In the genomic region with DNA sequence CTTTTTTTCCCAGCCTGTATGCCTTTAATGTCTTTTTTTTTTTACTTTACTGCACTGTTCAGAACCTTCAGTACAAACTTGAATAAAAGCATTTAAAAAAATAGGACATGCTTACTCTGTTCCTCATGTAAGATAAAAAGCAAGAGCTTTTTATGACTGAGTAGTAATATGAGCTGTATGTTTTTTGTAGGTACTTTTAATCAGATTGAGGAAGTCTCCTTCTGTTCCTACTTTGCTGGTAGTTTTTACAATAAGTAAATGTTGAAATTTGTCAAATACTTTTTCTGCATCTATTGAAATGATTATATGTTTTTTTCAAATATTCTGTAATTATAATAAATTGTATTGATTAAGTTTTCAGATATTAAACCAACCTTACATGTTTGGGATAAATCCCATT, we compare ENCODE assay signal across 11 cellular contexts.
"Had no signal": no experiment of that assay in that cellular context is flagged by ENCODE, and none has a peak within 500 bp of the region (broad histone marks: within the 10 kb centered on the region; RNA-seq: fewer than 3 reads in every experiment).

No MANE protein-coding gene starts in this region.

- H3K27ac Mint-ChIP-seq: activated naive CD4-positive, alpha-beta T cell treated with anti-CD3 and anti-CD28 coated beads for 36 hours; endodermal cell; nephron had no signal

- H3K9me3 ChIP-seq: tibial nerve, uterus had no signal

- H3K4me3 Mint-ChIP-seq: activated naive CD4-positive, alpha-beta T cell treated with anti-CD3 and anti-CD28 coated beads for 36 hours; endodermal cell; nephron; T-cell had no signal

- H3K27ac ChIP-seq: tibial nerve, uterus had no signal

- H3K27me3 ChIP-seq: tibial nerve, uterus had no signal

- DNase-seq: activated CD4-positive, alpha-beta T cell treated with anti-CD3 and anti-CD28 coated beads for 48 hours; activated naive CD4-positive, alpha-beta T cell treated with anti-CD3 and anti-CD28 coated beads for 36 hours; endodermal cell; nucleus accumbens; stimulated activated CD4-positive, alpha-beta T cell treated with anti-CD3 and anti-CD28 coated beads, Interleukin-15, amount 100 ng/mL, for 24 hours; stimulated activated CD4-positive, alpha-beta T cell treated with anti-CD3 and anti-CD28 coated beads, Interleukin-4, amount 100 ng/mL, for 1 hour; stimulated activated naive CD4-positive, alpha-beta T cell; T-cell; uterus had no signal

- H3K9me3 Mint-ChIP-seq: activated naive CD4-positive, alpha-beta T cell treated with anti-CD3 and anti-CD28 coated beads for 36 hours; endodermal cell; nephron; T-cell had no signal

- H3K4me3 ChIP-seq: tibial nerve, uterus had no signal

- ATAC-seq: T-cell had no signal

- H3K36me3 ChIP-seq: tibial nerve, uterus had no signal

- H3K27me3 Mint-ChIP-seq: T-cell had no signal
